ENCODE assay signal across 8 cellular contexts in the genomic region with DNA sequence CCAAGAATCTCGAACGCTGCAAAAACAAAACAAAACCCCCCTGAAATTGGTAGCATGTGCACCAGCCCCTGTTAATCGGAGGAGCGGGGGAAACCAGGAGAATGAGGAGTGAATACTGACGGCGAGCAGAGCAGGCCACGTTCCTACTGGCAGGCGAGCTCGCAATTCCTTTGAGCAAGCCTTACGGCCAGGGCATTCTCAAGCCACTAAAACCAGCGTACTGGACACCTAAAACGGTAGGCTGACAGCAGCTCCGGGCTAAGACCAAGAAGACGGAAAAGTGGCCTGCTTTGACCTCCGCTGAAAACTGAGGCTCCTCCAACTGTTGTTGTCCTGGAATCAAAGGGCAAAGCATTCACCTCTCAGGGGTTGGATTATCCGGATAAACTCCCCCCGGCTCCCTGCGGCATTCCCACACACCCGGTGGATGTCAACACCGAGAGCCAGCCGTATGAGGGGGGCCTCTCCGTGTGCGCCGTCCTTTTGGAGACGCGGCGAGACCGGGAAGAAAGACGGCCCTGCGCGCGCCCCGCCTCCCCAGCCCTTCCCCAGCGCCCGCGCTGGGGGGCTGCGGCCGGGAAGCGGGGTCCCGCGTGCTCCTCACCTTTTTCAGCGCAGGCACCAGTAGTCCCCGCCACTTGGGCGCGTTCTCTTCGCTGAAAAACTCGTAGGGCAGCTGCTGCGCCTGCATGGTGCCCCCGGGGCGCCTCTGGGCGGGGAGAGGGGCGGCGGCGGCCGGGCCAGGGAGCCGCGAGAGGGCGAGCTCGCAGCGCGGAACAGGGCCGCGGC. TPM values are rescaled to one million over a fixed set of nuclear protein-coding genes. Genes with fewer than 3 reads are reported as not detected.
DNase-seq lines count a peak whose midpoint lies in the region; ATAC-seq, FAIRE-seq and TF ChIP-seq lines count a peak whose summit lies in the region.

No MANE protein-coding gene starts in this region.

- no peaks in the 10 kb centered on the region for H3K36me3 ChIP-seq in endothelial cell of umbilical vein (ENCODE audit: control insufficient read depth in 2 of 2, extremely low read depth in 1 of 2, insufficient read depth in 2 of 2, low read length in 2 of 2)

- H3K4me3 ChIP-seq in AG04450 (ENCODE audit: low read depth, low read length) (peak overlapping the region; percentile 68), endothelial cell of umbilical vein (replicated peaks in 1 of 3; ENCODE audit: insufficient read depth in 1 of 3, low read depth in 1 of 3, low read length in 3 of 3) (peak overlapping the region; percentile 52 to 83 (median 56))

- H3K4me1 ChIP-seq in endothelial cell of umbilical vein (ENCODE audit: control insufficient read depth, extremely low read depth, insufficient read depth, low read length): peaks cover 25% of the 10 kb centered on the region

- H3K4me1 Mint-ChIP-seq in stimulated activated effector memory CD8-positive, alpha-beta T cell treated with anti-CD3 and anti-CD28 coated beads, Interleukin-12 subunit alpha, Interleukin-12 subunit beta, amount 100 ng/mL, for 72 hours: peaks cover 64% of the 10 kb centered on the region

- dilution Hi-C loops in endothelial cell of umbilical vein (cut with MboI; ENCODE audit: extremely low pct_ligation_motif_present, low sequenced_read_pairs): no loop called here

- peak overlapping the region; percentile 87 for H3K4me3 Mint-ChIP-seq in stimulated activated effector memory CD8-positive, alpha-beta T cell treated with anti-CD3 and anti-CD28 coated beads, Interleukin-12 subunit alpha, Interleukin-12 subunit beta, amount 100 ng/mL, for 72 hours

- H3K27me3 ChIP-seq in AG04450 (ENCODE audit: control insufficient read depth, insufficient read depth, low read length) (no peaks in the 10 kb centered on the region), endothelial cell of umbilical vein (ENCODE audit: control insufficient read depth in 2 of 2, insufficient read depth in 2 of 2, low read length in 2 of 2) (no peaks in the 10 kb centered on the region)

- no peaks in the 10 kb centered on the region for H3K9me1 ChIP-seq in endothelial cell of umbilical vein (replicated peaks; ENCODE audit: control insufficient read depth, extremely low read depth, insufficient read depth, low read length)

- peak overlapping the region; percentile 97 for H3K4me2 ChIP-seq in endothelial cell of umbilical vein (ENCODE audit: insufficient read depth, low read length)

- no peaks in the 10 kb centered on the region for H3K9me3 ChIP-seq in AG04450 (ENCODE audit: control insufficient read depth, insufficient read depth, low read length)
- no peaks in the 10 kb centered on the region for H3K9me3 ChIP-seq in endothelial cell of umbilical vein (replicated peaks; ENCODE audit: control insufficient read depth, insufficient read depth, low read length)

- H3K27ac Mint-ChIP-seq in stimulated activated effector memory CD8-positive, alpha-beta T cell treated with anti-CD3 and anti-CD28 coated beads, Interleukin-12 subunit alpha, Interleukin-12 subunit beta, amount 100 ng/mL, for 72 hours: peak overlapping the region; percentile 93

- intact Hi-C loops in endothelial cell of umbilical vein (cut with micrococcal nuclease): loop anchor here (2.0 to 5.0 kb wide), 5 partner anchors 61 to 743 kb away; a partner anchor contains a TSS

- H3K79me2 ChIP-seq in endothelial cell of umbilical vein (ENCODE audit: control insufficient read depth, insufficient read depth, low read length): peaks cover 51% of the 10 kb centered on the region

- BruUV-seq in endothelial cell of umbilical vein (replicated peaks; lab: Mats Ljungman, UMichigan): no TSS peak

- POLR2A ChIA-PET in AG04450 (lab: Yijun Ruan, JAX) (interaction anchor here (0.7 to 1.8 kb wide), 9 partner anchors 11 to 110 kb away, joined by 3 to 7 read pairs (median 4); no protein-coding TSS in a partner anchor), endothelial cell of umbilical vein (lab: Charles Lee) (no interaction called here)

- no peaks in the 10 kb centered on the region for H4K20me1 ChIP-seq in endothelial cell of umbilical vein (replicated peaks; ENCODE audit: control insufficient read depth, extremely low read depth, insufficient read depth, low read length)

- no peak for FAIRE-seq in endothelial cell of umbilical vein (lab: Jason Lieb, UNC)

- H3K9me3 Mint-ChIP-seq in stimulated activated effector memory CD8-positive, alpha-beta T cell treated with anti-CD3 and anti-CD28 coated beads, Interleukin-12 subunit alpha, Interleukin-12 subunit beta, amount 100 ng/mL, for 72 hours: no peaks in the 10 kb centered on the region

- H3K27ac ChIP-seq in AG04450 (ENCODE audit: low read depth, low read length): peak overlapping the region; percentile 57
- H3K27ac ChIP-seq in endothelial cell of umbilical vein (ENCODE audit: insufficient read depth, low read depth, low read length): peak overlapping the region; percentile 30

- H3K36me3 Mint-ChIP-seq in stimulated activated effector memory CD8-positive, alpha-beta T cell treated with anti-CD3 and anti-CD28 coated beads, Interleukin-12 subunit alpha, Interleukin-12 subunit beta, amount 100 ng/mL, for 72 hours: peaks cover 59% of the 10 kb centered on the region

- peak; percentile 12 for ATAC-seq in GM18508 (IDR thresholded peaks at IDR 0.05; ENCODE audit: insufficient read depth, unreplicated experiment)
- peak; percentile 42 for ATAC-seq in HG03025 (IDR thresholded peaks at IDR 0.05; ENCODE audit: low FRiP score, unreplicated experiment)
- ATAC-seq in stimulated activated effector memory CD8-positive, alpha-beta T cell treated with anti-CD3 and anti-CD28 coated beads, Interleukin-12 subunit alpha, Interleukin-12 subunit beta, amount 100 ng/mL, for 72 hours: peak; percentile 61

- H2AFZ ChIP-seq in endothelial cell of umbilical vein (ENCODE audit: low read depth, low read length): peak overlapping the region; percentile 33

- H3K9ac ChIP-seq in endothelial cell of umbilical vein (replicated peaks; ENCODE audit: extremely low read depth, insufficient read depth, low read length): peak overlapping the region; percentile 70

- CTCF ChIA-PET in AG04450 (lab: Charles Lee) (interaction anchor here (1.2 to 2.3 kb wide), 4 partner anchors 61 to 110 kb away, joined by 4 to 20 read pairs (median 10); no protein-coding TSS in a partner anchor), endothelial cell of umbilical vein (lab: Charles Lee) (interaction anchor here (0.7 to 3.6 kb wide), 11 partner anchors 11 to 172 kb away, joined by 3 to 53 read pairs (median 4); no protein-coding TSS in a partner anchor)

- TF ChIP-seq POLR2A in endothelial cell of umbilical vein (IDR thresholded peaks at IDR 0.05; ENCODE audit: low read depth, low read length): no peak

- TF ChIP-seq CTCF in AG04450 (IDR thresholded peaks at IDR 0.05; ENCODE audit: low read depth, low read length) (peak; percentile 15; the same call in 1 of the 2 replicates), endothelial cell of umbilical vein (IDR thresholded peaks at IDR 0.05; ENCODE audit: extremely low read depth in 1 of 2, insufficient read depth in 1 of 2, low read depth in 1 of 2, low read length in 2 of 2) (peak; percentile 11 to 17)

- DNase-seq in AG04450 (ENCODE audit: low read depth, low spot score) (no peak), NCI-H460 (ENCODE audit: extremely low read depth, low read depth) (peak; percentile 34), endothelial cell of umbilical vein (ENCODE audit: low read depth, low spot score) (peak; percentile 57), midbrain (lab: John Stamatoyannopoulos, UW) (peak; percentile 64)
- DNase-seq in activated CD8-positive, alpha-beta memory T cell treated with anti-CD3 and anti-CD28 coated beads, Interleukin-2, amount 50 U/mL, for 4 hours: peak; percentile 65
- peak; percentile 51 to 79 for DNase-seq in stimulated activated effector memory CD8-positive, alpha-beta T cell treated with anti-CD3 and anti-CD28 coated beads, Interleukin-12 subunit alpha, Interleukin-12 subunit beta, amount 100 ng/mL, for 72 hours (ENCODE audit: low spot score in 2 of 2)

TF ChIP-seq in endothelial cell of umbilical vein, 7 proteins besides CTCF, POLR2A, EP300 and RAD21:
- no peak for TF ChIP-seq GATA2 (IDR thresholded peaks at IDR 0.05; ENCODE audit: insufficient read depth, insufficient read length, low read depth, low read length)
- no peak for TF ChIP-seq MYC (IDR thresholded peaks at IDR 0.05; ENCODE audit: low read depth, low read length)

RNA-seq across cellular contexts. Expression of a gene that starts 0.9 kb away (rescaled TPM):
- polyA plus RNA-seq in AG04450 (2011; rRNA removed) (25.6 and 42.2 TPM in 2 replicates), endothelial cell of umbilical vein (22.2 and 27.6 TPM in 2 replicates)
- 25.4 and 59.6 TPM in 2 replicates for polyA minus RNA-seq in AG04450 (2011; rRNA and poly(A)+ RNA removed)
- total RNA-seq in NCI-H460 (2014; rRNA removed; shearing (Covaris generic)): 19.0 and 21.2 TPM in 2 replicates
- 3.9 and 10.6 TPM in 2 replicates for polyA plus RNA-seq in NCI-H460 (2014; cell fraction: nucleus; rRNA removed)
- 29.3 and 32.5 TPM in 2 replicates for total RNA-seq in endothelial cell of umbilical vein
- 10.8 and 11.8 TPM in 2 replicates for polyA plus RNA-seq in endothelial cell of umbilical vein (2011; cell fraction: cytosol; rRNA removed)
- polyA plus RNA-seq in endothelial cell of umbilical vein (2011; cell fraction: nucleus; rRNA removed): 46.7 and 61.7 TPM in 2 replicates
- 14.7 and 24.8 TPM in 2 replicates for polyA plus RNA-seq in endothelial cell of umbilical vein (2012)
- polyA minus RNA-seq in endothelial cell of umbilical vein: 44.6 and 61.5 TPM in 2 replicates
- 21.9 TPM for polyA minus RNA-seq in endothelial cell of umbilical vein (2011; cell fraction: cytosol; rRNA and poly(A)+ RNA removed)
- polyA minus RNA-seq in endothelial cell of umbilical vein (2011; cell fraction: nucleus; rRNA and poly(A)+ RNA removed): 55.8 and 73.5 TPM in 2 replicates
